In the genomic region with DNA sequence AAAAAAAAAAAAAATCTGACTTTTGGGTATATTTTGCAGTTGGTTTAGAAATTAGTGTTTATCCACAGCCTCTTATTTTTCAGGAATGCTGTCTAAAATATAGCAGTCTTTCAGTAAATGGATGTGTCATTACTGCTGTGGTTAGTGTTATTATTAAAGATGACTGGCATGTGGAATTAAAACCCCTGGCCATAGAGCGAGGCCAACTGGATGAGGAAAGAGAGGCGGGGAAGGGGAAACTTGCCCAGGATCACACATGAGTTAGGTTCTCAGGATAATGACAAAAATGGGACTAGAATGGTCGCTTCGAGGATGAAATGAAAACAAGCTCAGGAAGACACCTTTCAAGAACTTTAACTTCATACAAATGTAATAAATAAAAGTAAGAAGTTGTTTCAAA, we compare ENCODE assay signal across 39 cellular contexts. TPM values are rescaled to one million over a fixed set of nuclear protein-coding genes. Genes with fewer than 3 reads are reported as not detected.
"Had no signal": no experiment of that assay in that cellular context is flagged by ENCODE, and none has a peak within 500 bp of the region (broad histone marks: within the 10 kb centered on the region; RNA-seq: fewer than 3 reads in every experiment).

No MANE protein-coding gene starts in this region.

- H2AFZ ChIP-seq: hepatocyte had no signal

- H3K36me3 Mint-ChIP-seq: activated naive CD4-positive, alpha-beta T cell treated with anti-CD3 and anti-CD28 coated beads, Interleukin-2, amount 50 U/mL, for 24 hours; activated naive CD8-positive, alpha-beta T cell treated with anti-CD3 and anti-CD28 coated beads for 36 hours had no signal

- H3K27me3 Mint-ChIP-seq: activated B cell treated with CpG ODN at 0.5 μM for 24 hours had no signal

- DNase-seq: activated B cell treated with CpG ODN at 0.5 μM for 24 hours; activated CD4-positive, alpha-beta T cell treated with anti-CD3 and anti-CD28 coated beads for 48 hours; activated CD4-positive, alpha-beta T cell treated with anti-CD3 and anti-CD28 coated beads, Interleukin-2, amount 50 U/mL, for 1 hour; activated CD4-positive, alpha-beta T cell treated with anti-CD3 and anti-CD28 coated beads, Interleukin-2, amount 50 U/mL, for 48 hours; activated CD8-positive, alpha-beta memory T cell treated with anti-CD3 and anti-CD28 coated beads for 24 hours; activated CD8-positive, alpha-beta T cell treated with anti-CD3 and anti-CD28 coated beads for 36 hours; activated effector memory CD4-positive, alpha-beta T cell treated with anti-CD3 and anti-CD28 coated beads, Interleukin-2, amount 50 U/mL, for 16 hours; activated naive CD4-positive, alpha-beta T cell treated with anti-CD3 and anti-CD28 coated beads for 36 hours; activated naive CD8-positive, alpha-beta T cell treated with anti-CD3 and anti-CD28 coated beads for 36 hours; activated naive CD8-positive, alpha-beta T cell treated with anti-CD3 and anti-CD28 coated beads, Interleukin-2, amount 50 U/mL, for 24 hours; activated T-cell treated with anti-CD3 and anti-CD28 coated beads, Interleukin-2, amount 50 U/mL, for 1 hour; activated T-cell treated with anti-CD3 and anti-CD28 coated beads, Interleukin-2, amount 50 U/mL, for 48 hours; adrenal gland; amygdala; aorta; body of pancreas; central memory CD4-positive, alpha-beta T cell; cerebellar nuclear complex; cortex of kidney; dermis blood vessel endothelial cell; effector CD4-positive, alpha-beta T cell; effector memory CD8-positive, alpha-beta T cell; erythroblast; esophagus squamous epithelium; foreskin keratinocyte; gastrocnemius medialis; heart right ventricle; T-helper 1 cell; T-helper 17 cell; T1000; WERI-Rb-1 had no signal

- H3K4me1 Mint-ChIP-seq: activated naive CD4-positive, alpha-beta T cell treated with anti-CD3 and anti-CD28 coated beads, Interleukin-2, amount 50 U/mL, for 24 hours; T-helper 17 cell had no signal

- H3K4me3 Mint-ChIP-seq: activated B cell treated with CpG ODN at 0.5 μM for 24 hours; activated CD8-positive, alpha-beta T cell treated with anti-CD3 and anti-CD28 coated beads for 36 hours; activated naive CD4-positive, alpha-beta T cell treated with anti-CD3 and anti-CD28 coated beads for 36 hours; activated naive CD4-positive, alpha-beta T cell treated with anti-CD3 and anti-CD28 coated beads, Interleukin-2, amount 50 U/mL, for 24 hours; activated naive CD8-positive, alpha-beta T cell treated with anti-CD3 and anti-CD28 coated beads for 36 hours; activated naive CD8-positive, alpha-beta T cell treated with anti-CD3 and anti-CD28 coated beads, Interleukin-2, amount 50 U/mL, for 24 hours; activated T-helper 1 cell treated with anti-CD3 and anti-CD28 coated beads, Interleukin-12 subunit alpha, Interleukin-12 subunit beta, Interleukin-2, Interleukin-4 antibody, amounts not matched to agents 30 ng/mL and 10 ng/mL and 1 ng/mL, durations not matched to agents 14 hours and 24 hours and 36 hours; effector memory CD8-positive, alpha-beta T cell; T-helper 17 cell; T-helper 2 cell treated with Interferon-gamma antibody and Interleukin-4, amounts not matched to agents 5 μg/mL and 100 μg/mL, for 36 hours had no signal

- ATAC-seq: activated CD4-positive, CD25-positive, alpha-beta regulatory T cell treated with anti-CD3 and anti-CD28 coated beads, Interleukin-2, amount 50 U/mL, for 24 hours; activated CD8-positive, alpha-beta T cell treated with anti-CD3 and anti-CD28 coated beads for 36 hours; activated naive CD8-positive, alpha-beta T cell treated with anti-CD3 and anti-CD28 coated beads, Interleukin-2, amount 50 U/mL, for 24 hours; body of pancreas; effector memory CD8-positive, alpha-beta T cell; foreskin keratinocyte; gastrocnemius medialis; heart right ventricle; T-helper 17 cell had no signal

- H3K36me3 ChIP-seq: adrenal gland, breast epithelium, cardiac muscle cell, esophagus squamous epithelium, gastrocnemius medialis, heart right ventricle, WERI-Rb-1 had no signal

- H3K27me3 ChIP-seq: adrenal gland, body of pancreas, breast epithelium, cardiac muscle cell, esophagus squamous epithelium, foreskin keratinocyte, gastrocnemius medialis, heart right ventricle, hepatocyte had no signal

- H3K4me3 ChIP-seq: adrenal gland, body of pancreas, breast epithelium, cardiac muscle cell, esophagus squamous epithelium, gastrocnemius medialis, heart right ventricle, hepatocyte had no signal

- H3K9me3 Mint-ChIP-seq: activated B cell treated with CpG ODN at 0.5 μM for 24 hours; activated CD8-positive, alpha-beta T cell treated with anti-CD3 and anti-CD28 coated beads for 36 hours; activated naive CD4-positive, alpha-beta T cell treated with anti-CD3 and anti-CD28 coated beads for 36 hours; activated naive CD8-positive, alpha-beta T cell treated with anti-CD3 and anti-CD28 coated beads for 36 hours; activated naive CD8-positive, alpha-beta T cell treated with anti-CD3 and anti-CD28 coated beads, Interleukin-2, amount 50 U/mL, for 24 hours; activated T-helper 1 cell treated with anti-CD3 and anti-CD28 coated beads, Interleukin-12 subunit alpha, Interleukin-12 subunit beta, Interleukin-2, Interleukin-4 antibody, amounts not matched to agents 30 ng/mL and 10 ng/mL and 1 ng/mL, durations not matched to agents 14 hours and 24 hours and 36 hours; activated T-helper 2 cell treated with anti-CD3 and anti-CD28 coated beads, Interferon-gamma antibody, Interleukin-2, Interleukin-4, amounts not matched to agents 10 μg/mL and 5 μg/mL and 100 μg/mL, durations not matched to agents 14 hours and 24 hours and 36 hours; effector memory CD8-positive, alpha-beta T cell; T-helper 2 cell treated with Interferon-gamma antibody and Interleukin-4, amounts not matched to agents 5 μg/mL and 100 μg/mL, for 36 hours had no signal

- H3K79me2 ChIP-seq: hepatocyte had no signal

- H3K4me1 ChIP-seq: body of pancreas, breast epithelium, gastrocnemius medialis had no signal

- H3K9me3 ChIP-seq: adrenal gland, body of pancreas, breast epithelium, esophagus squamous epithelium, gastrocnemius medialis, heart right ventricle had no signal

- H3K4me2 ChIP-seq: hepatocyte had no signal

- H3K27ac Mint-ChIP-seq: activated B cell treated with CpG ODN at 0.5 μM for 24 hours; activated CD8-positive, alpha-beta T cell treated with anti-CD3 and anti-CD28 coated beads for 36 hours; activated naive CD4-positive, alpha-beta T cell treated with anti-CD3 and anti-CD28 coated beads for 36 hours; activated naive CD4-positive, alpha-beta T cell treated with anti-CD3 and anti-CD28 coated beads, Interleukin-2, amount 50 U/mL, for 24 hours; activated naive CD8-positive, alpha-beta T cell treated with anti-CD3 and anti-CD28 coated beads for 36 hours; activated naive CD8-positive, alpha-beta T cell treated with anti-CD3 and anti-CD28 coated beads, Interleukin-2, amount 50 U/mL, for 24 hours; activated T-helper 1 cell treated with anti-CD3 and anti-CD28 coated beads, Interleukin-12 subunit alpha, Interleukin-12 subunit beta, Interleukin-2, Interleukin-4 antibody, amounts not matched to agents 30 ng/mL and 10 ng/mL and 1 ng/mL, durations not matched to agents 14 hours and 24 hours and 36 hours; activated T-helper 2 cell treated with anti-CD3 and anti-CD28 coated beads, Interferon-gamma antibody, Interleukin-2, Interleukin-4, amounts not matched to agents 10 μg/mL and 5 μg/mL and 100 μg/mL, durations not matched to agents 14 hours and 24 hours and 36 hours; effector memory CD8-positive, alpha-beta T cell; T-helper 17 cell; T-helper 2 cell treated with Interferon-gamma antibody and Interleukin-4, amounts not matched to agents 5 μg/mL and 100 μg/mL, for 36 hours had no signal

- H3K27ac ChIP-seq: adrenal gland, body of pancreas, breast epithelium, cardiac muscle cell, esophagus squamous epithelium, foreskin keratinocyte, gastrocnemius medialis, heart right ventricle, hepatocyte, WERI-Rb-1 had no signal

RNA-seq across cellular contexts. Expression of gene APCDD1, which starts 57.4 kb away (rescaled TPM):
- total RNA-seq: activated CD8-positive, alpha-beta T cell treated with anti-CD3 and anti-CD28 coated beads for 36 hours; activated naive CD4-positive, alpha-beta T cell treated with anti-CD3 and anti-CD28 coated beads for 36 hours; activated naive CD8-positive, alpha-beta T cell treated with anti-CD3 and anti-CD28 coated beads for 36 hours; activated T-helper 1 cell treated with anti-CD3 and anti-CD28 coated beads, Interleukin-12 subunit alpha, Interleukin-12 subunit beta, Interleukin-2, Interleukin-4 antibody, amounts not matched to agents 30 ng/mL and 10 ng/mL and 1 ng/mL, durations not matched to agents 14 hours and 24 hours and 36 hours; activated T-helper 2 cell treated with anti-CD3 and anti-CD28 coated beads, Interferon-gamma antibody, Interleukin-2, Interleukin-4, amounts not matched to agents 10 μg/mL and 5 μg/mL and 100 μg/mL, durations not matched to agents 14 hours and 24 hours and 36 hours; T-helper 17 cell had no signal
